In genomic region chr21:45867041-45867630, GRCh38 we compare ENCODE assay signal across 1 cellular context.
TF ChIP-seq lines count a peak whose summit lies in the region.

No MANE protein-coding gene starts in this region.

TF ChIP-seq in H1, 55 proteins besides CTCF, POLR2A, EP300 and RAD21 (continued from another document):
- TF ChIP-seq ATF2 (IDR thresholded peaks at IDR 0.05; ENCODE audit: low read length) (no peak), HDAC2 (IDR thresholded peaks at IDR 0.05; ENCODE audit: borderline replicate concordance in 1 of 2, low read depth in 2 of 2, low read length in 2 of 2) (no peak), CBX5 (IDR thresholded peaks at IDR 0.05; ENCODE audit: low read depth, low read length) (no peak), KDM4A (IDR thresholded peaks at IDR 0.05; ENCODE audit: low read depth, low read length, severe bottlenecking) (no peak), CTBP2 (IDR thresholded peaks at IDR 0.05; ENCODE audit: borderline replicate concordance, insufficient read depth, insufficient read length, low read length) (no peak), MAX (IDR thresholded peaks at IDR 0.05) (no peak), SP2 (IDR thresholded peaks at IDR 0.05; ENCODE audit: low read length) (no peak), BCL11A (IDR thresholded peaks at IDR 0.05; ENCODE audit: low read depth in 2 of 2, low read length in 2 of 2) (no peak), TEAD4 (IDR thresholded peaks at IDR 0.05; ENCODE audit: low read depth, low read length) (no peak), TAF7 (optimal IDR thresholded peaks at IDR 0.05; ENCODE audit: borderline replicate concordance, low read depth, low read length) (no peak)
